ENCODE assay signal across 8 cellular contexts in the genomic region with DNA sequence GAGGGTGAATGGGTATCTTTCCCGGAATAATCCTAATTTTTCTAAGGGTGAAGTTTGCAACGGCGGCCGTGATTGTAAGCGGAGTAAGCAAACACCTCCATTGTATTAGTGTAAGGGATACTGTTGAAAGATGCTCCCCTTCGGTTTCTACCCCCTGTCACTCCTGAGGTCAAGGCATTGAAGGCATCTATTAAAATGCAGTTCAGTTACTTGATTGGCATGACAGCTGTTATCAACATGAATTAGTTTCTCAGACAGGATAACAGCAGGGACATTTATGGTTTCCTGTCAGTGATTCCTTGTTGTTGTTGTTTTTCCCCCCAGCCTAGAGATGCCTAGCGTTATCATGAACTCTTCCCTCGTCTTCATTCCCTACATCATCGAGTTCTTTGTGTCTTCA. TPM values are rescaled to one million over a fixed set of nuclear protein-coding genes. Genes with fewer than 3 reads are reported as not detected.
DNase-seq lines count a peak whose midpoint lies in the region; TF ChIP-seq lines count a peak whose summit lies in the region.

No MANE protein-coding gene starts in this region.

- peak overlapping the region; percentile 80 for H3K4me2 ChIP-seq in smooth muscle cell

- WGBS in smooth muscle cell (ENCODE audit: low lambda C conversion rate), result 43% methylated on average over 9 of the region's 9 CpGs

- no peaks in the 10 kb centered on the region for H4K20me1 ChIP-seq in smooth muscle cell (ENCODE audit: low read depth)

- intact Hi-C loops in left ventricle myocardium inferior (cut with micrococcal nuclease), result no loop called here

- H3F3A ChIP-seq in smooth muscle cell (ENCODE audit: low read depth), result no peaks in the 10 kb centered on the region

- H3K27me3 ChIP-seq in HAP-1 (ENCODE audit: low read depth), result no peaks in the 10 kb centered on the region
- H3K27me3 ChIP-seq in left ventricle myocardium inferior (ENCODE audit: low read depth), result no peaks in the 10 kb centered on the region
- H3K27me3 ChIP-seq in smooth muscle cell (ENCODE audit: low read depth), result no peaks in the 10 kb centered on the region

- H3K4me3 ChIP-seq in HAP-1, result peak overlapping the region; percentile 58
- H3K4me3 ChIP-seq in SK-N-MC, result peak overlapping the region; percentile 86
- H3K4me3 ChIP-seq in left ventricle myocardium inferior, result peak overlapping the region; percentile 81
- peak overlapping the region; percentile 69 for H3K4me3 ChIP-seq in smooth muscle cell

- H3K9ac ChIP-seq in SK-N-MC (ENCODE audit: insufficient read length), result peak overlapping the region; percentile 76
- peak overlapping the region; percentile 38 for H3K9ac ChIP-seq in smooth muscle cell (ENCODE audit: low read depth)

- H3K4me1 ChIP-seq in HAP-1, result peaks cover 3% of the 10 kb centered on the region; the same call in 1 of the 2 replicates
- peaks cover 17% of the 10 kb centered on the region for H3K4me1 ChIP-seq in left ventricle myocardium inferior
- H3K4me1 ChIP-seq in smooth muscle cell (ENCODE audit: low read depth), result no peaks in the 10 kb centered on the region

- no peak for DNase-seq in HAP-1 (ENCODE audit: low spot score in 2 of 2)
- DNase-seq in SK-N-MC (ENCODE audit: low read depth, low spot score), result no peak
- DNase-seq in left ventricle myocardium inferior, result no peak
- DNase-seq in smooth muscle cell (lab: John Stamatoyannopoulos, UW; ENCODE audit: unreplicated experiment), result no peak
- no peak for DNase-seq in SKM-1 treated with dmso at 0.1 percent for 144 hours (lab: John Stamatoyannopoulos, UW; ENCODE audit: unreplicated experiment)
- DNase-seq in NCI-H2107 treated with DMSO at 0.1 percent for 48 hours (lab: John Stamatoyannopoulos, UW; ENCODE audit: unreplicated experiment), result no peak
- no peak for DNase-seq in activated CD4-positive, alpha-beta T cell treated with anti-CD3 and anti-CD28 coated beads for 1 hour
- no peak for DNase-seq in activated gamma-delta T cell treated with Interleukin-2 at 50 U/mL for 16 hours

- H3K9me3 ChIP-seq in HAP-1 (no peaks in the 10 kb centered on the region), SK-N-MC (ENCODE audit: low read depth, low read length) (no peaks in the 10 kb centered on the region), left ventricle myocardium inferior (replicated peaks) (no peaks in the 10 kb centered on the region), smooth muscle cell (replicated peaks; ENCODE audit: low read depth) (peaks cover 2% of the 10 kb centered on the region)

- peaks cover 4% of the 10 kb centered on the region for H3K79me2 ChIP-seq in smooth muscle cell (ENCODE audit: low read depth)

- no peak for TF ChIP-seq CTCF in left ventricle myocardium inferior (IDR thresholded peaks at IDR 0.05; ENCODE audit: borderline replicate concordance)
- no peak for TF ChIP-seq CTCF in smooth muscle cell (IDR thresholded peaks at IDR 0.05; ENCODE audit: borderline replicate concordance, insufficient read depth, poor library complexity, severe bottlenecking)

- in situ Hi-C loops in HAP-1 (cut with MboI; ENCODE audit: low sequenced_read_pairs), result loop anchor here (10.0 kb wide), 1 partner anchor 95 kb away; no protein-coding TSS in a partner anchor

- peak overlapping the region; percentile 92 for H2AFZ ChIP-seq in smooth muscle cell (ENCODE audit: low read depth)

- H3K27ac ChIP-seq in SK-N-MC (no peak overlapping the region), left ventricle myocardium inferior (replicated peaks) (peak overlapping the region; percentile 65), smooth muscle cell (ENCODE audit: low read depth) (no peak overlapping the region)

- no peaks in the 10 kb centered on the region for H3K36me3 ChIP-seq in HAP-1 (replicated peaks)
- H3K36me3 ChIP-seq in SK-N-MC (ENCODE audit: insufficient read depth, low read length), result no peaks in the 10 kb centered on the region
- no peaks in the 10 kb centered on the region for H3K36me3 ChIP-seq in left ventricle myocardium inferior
- H3K36me3 ChIP-seq in smooth muscle cell (ENCODE audit: low read depth), result no peaks in the 10 kb centered on the region

RNA-seq across cellular contexts. Expression of gene SLC25A14, which starts 0.6 kb away (rescaled TPM):
- total RNA-seq in left ventricle myocardium inferior (6.7 TPM), smooth muscle cell (14.3 and 16.1 TPM in 2 replicates)
- polyA plus RNA-seq in smooth muscle cell, result 18.7 and 24.7 TPM in 2 replicates

RNA-seq across cellular contexts. Expression of gene GPR119, which starts 45.2 kb away (rescaled TPM):
- total RNA-seq in left ventricle myocardium inferior (not detected), smooth muscle cell (not detected in 2 replicates)
- polyA plus RNA-seq in smooth muscle cell, result not detected in 2 replicates
